9 cellular contexts compared by ENCODE assay signal in the genomic region with DNA sequence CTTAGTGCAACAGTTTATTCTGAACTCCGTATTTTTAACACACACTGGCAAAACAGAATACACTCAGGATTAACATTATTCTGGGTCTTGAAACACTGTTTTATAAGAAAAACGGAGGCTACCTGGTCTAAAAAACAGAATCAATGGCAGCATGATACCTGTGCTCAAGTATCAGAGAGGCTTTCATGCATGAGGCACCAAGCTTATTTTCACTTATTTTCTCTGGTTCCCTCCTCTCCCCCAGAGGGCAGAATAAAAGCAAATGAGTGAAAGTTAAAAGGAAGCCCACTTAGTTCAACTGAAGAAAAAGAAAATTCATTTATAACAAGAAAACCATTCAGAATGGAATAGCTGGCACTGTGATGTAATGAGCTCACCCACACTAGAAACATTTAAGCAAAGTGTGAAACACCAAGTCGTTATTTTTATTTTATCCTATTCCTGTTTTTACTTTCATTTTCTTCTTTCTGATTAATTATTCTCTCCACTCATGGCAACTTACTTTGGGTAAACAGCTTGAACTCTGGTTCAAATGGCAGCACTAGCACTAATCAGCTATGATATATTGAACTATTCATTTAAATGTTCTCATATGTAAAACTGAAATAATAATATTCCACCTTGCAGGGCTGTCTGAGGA.
DNase-seq lines count a peak whose midpoint lies in the region; ATAC-seq, FAIRE-seq and TF ChIP-seq lines count a peak whose summit lies in the region.
"Had no signal": no experiment of that assay in that cellular context is flagged by ENCODE, and none has a peak within 500 bp of the region (broad histone marks: within the 10 kb centered on the region; RNA-seq: fewer than 3 reads in every experiment).

No MANE protein-coding gene starts in this region.

- H3K36me3 ChIP-seq in DOHH2 (ENCODE audit: control insufficient read depth, low read length) (no peaks in the 10 kb centered on the region), pancreas (no peaks in the 10 kb centered on the region)

- no peaks in the 10 kb centered on the region for H3K9me3 ChIP-seq in DOHH2 (ENCODE audit: control insufficient read depth, insufficient read depth, low read length)
- H3K9me3 ChIP-seq in pancreas, result no peaks in the 10 kb centered on the region

- peaks cover 9% of the 10 kb centered on the region; the same call in 1 of the 2 replicates for H3K79me2 ChIP-seq in DOHH2 (ENCODE audit: control insufficient read depth, low read length)

- TF ChIP-seq CTCF in DOHH2 (IDR thresholded peaks at IDR 0.05; ENCODE audit: low read depth, low read length, poor library complexity, severe bottlenecking), result no peak
- no peak for TF ChIP-seq CTCF in dorsolateral prefrontal cortex (IDR thresholded peaks at IDR 0.05 in 54 of 56, conservative IDR thresholded peaks at IDR 0.05 in 2 of 56; ENCODE audit: low read depth in 1 of 56, partially characterized antibody in 56 of 56)
- no peak for TF ChIP-seq CTCF in pancreas (IDR thresholded peaks at IDR 0.05)

- H3K9me2 ChIP-seq in DOHH2 (replicated peaks; ENCODE audit: control insufficient read depth, low read length), result no peaks in the 10 kb centered on the region

- ATAC-seq in GM19438 (IDR thresholded peaks at IDR 0.05; ENCODE audit: low read depth, unreplicated experiment), result peak; percentile 76
- ATAC-seq in HG03378 (IDR thresholded peaks at IDR 0.05; ENCODE audit: unreplicated experiment), result peak; percentile 77
- ATAC-seq in HG03342 (IDR thresholded peaks at IDR 0.05; ENCODE audit: unreplicated experiment), result no peak
- ATAC-seq in pancreas, result no peak

- no peaks in the 10 kb centered on the region for H4K20me1 ChIP-seq in DOHH2 (ENCODE audit: control insufficient read depth, insufficient read depth, low read depth, low read length)

- H3K27ac ChIP-seq in DOHH2 (ENCODE audit: low read depth, low read length) (peak overlapping the region; percentile 50), dorsolateral prefrontal cortex (peak overlapping the region in 26 of 59 donors; percentile 1 to 72 (median 30)), pancreas (no peak overlapping the region)

- peaks cover 51% of the 10 kb centered on the region for H3K4me1 ChIP-seq in DOHH2 (ENCODE audit: control insufficient read depth, low read length)
- no peaks in the 10 kb centered on the region for H3K4me1 ChIP-seq in pancreas

- H3K4me3 ChIP-seq in DOHH2 (ENCODE audit: low read length), result peak overlapping the region; percentile 70
- H3K4me3 ChIP-seq in dorsolateral prefrontal cortex, result peak overlapping the region in 36 of 59 donors; percentile 0 to 50 (median 23)
- H3K4me3 ChIP-seq in pancreas, result no peak overlapping the region

- DNase-seq in dorsolateral prefrontal cortex (no peak), DMS 273 treated with DMSO at 0.1 percent for 48 hours (lab: John Stamatoyannopoulos, UW) (no peak), AG20443 (ENCODE audit: low spot score) (no peak), pancreas (no peak)
- DNase-seq: head of caudate nucleus had no signal

- H3K27me3 ChIP-seq in DOHH2 (ENCODE audit: control insufficient read depth, low read length) (no peaks in the 10 kb centered on the region), dorsolateral prefrontal cortex (no peaks in the 10 kb centered on the region), pancreas (no peaks in the 10 kb centered on the region)

- H3K4me2 ChIP-seq in DOHH2 (ENCODE audit: low read length), result peak overlapping the region; percentile 90

- WGBS in pancreas, 2 donors, result 65 to 73% methylated on average over 3 of the region's 3 CpGs

- FAIRE-seq in pancreas (lab: Jason Lieb, UNC), result no peak

- H3F3A ChIP-seq in DOHH2 (ENCODE audit: control insufficient read depth, insufficient read depth), result 0 out of 2 replicates have a peak, but pooled peaks cover 2% of the 10 kb centered on the region

- intact Hi-C loops in dorsolateral prefrontal cortex (cut with DNase I), result no loop called here
- intact Hi-C loops in pancreas (cut with DNase I), result no loop called here

Comparison
In these comparisons a context has a peak if more than half of its experiments do, and no peak if none do; other contexts are left out.
1. H3K4me3 ChIP-seq: peak in DOHH2 (single experiment) and dorsolateral prefrontal cortex (36 of 59); none in pancreas (0 of 4).
2. ATAC-seq: peak in GM19438 (single experiment) and HG03378 (single experiment); none in HG03342 (single experiment) and pancreas (0 of 4).